In the genomic region with DNA sequence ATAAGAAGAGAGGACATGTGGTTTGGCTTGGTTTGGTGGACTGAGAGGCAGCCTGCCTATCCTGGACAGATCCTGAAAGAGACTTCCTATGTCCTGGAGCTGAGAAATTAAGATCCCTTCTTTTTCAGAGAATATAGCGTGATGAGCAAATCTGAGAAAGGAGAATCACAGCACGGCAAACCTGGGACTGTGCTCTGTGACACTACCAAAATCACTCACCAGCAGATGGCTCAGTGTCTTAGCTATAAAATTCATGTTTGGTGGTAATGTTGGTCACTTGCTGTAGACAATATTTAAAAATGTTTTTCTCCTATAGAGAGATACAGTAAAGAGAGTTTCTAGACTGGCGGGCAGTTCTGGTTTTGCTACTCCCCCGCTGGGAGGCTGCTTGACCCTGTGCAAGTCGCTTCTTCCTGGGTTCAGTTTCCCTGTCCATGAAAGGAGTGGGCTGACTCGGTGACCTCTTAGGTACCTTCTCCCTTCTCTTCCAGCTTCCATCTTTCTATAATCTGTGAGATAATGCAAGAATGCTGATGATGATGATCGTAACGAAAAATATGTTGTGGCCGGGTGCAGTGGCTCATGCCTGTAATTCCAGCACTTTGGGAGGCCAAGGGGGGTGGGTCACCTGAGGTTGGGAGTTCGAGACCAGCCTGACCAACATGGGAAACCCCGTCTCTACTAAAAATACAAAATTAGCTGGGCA, we compare ENCODE assay signal across 30 cellular contexts. TPM values are rescaled to one million over a fixed set of nuclear protein-coding genes. Genes with fewer than 3 reads are reported as not detected.
DNase-seq lines count a peak whose midpoint lies in the region; ATAC-seq, FAIRE-seq and TF ChIP-seq lines count a peak whose summit lies in the region.
"Had no signal": no experiment of that assay in that cellular context is flagged by ENCODE, and none has a peak within 500 bp of the region (broad histone marks: within the 10 kb centered on the region; RNA-seq: fewer than 3 reads in every experiment).

No MANE protein-coding gene starts in this region.

- ATAC-seq in DND-41 (ENCODE audit: insufficient read depth, low read depth), result no peak
- ATAC-seq in CD4-positive, alpha-beta T cell (ENCODE audit: poor library complexity), result no peak
- no peak for ATAC-seq in stimulated activated effector memory CD8-positive, alpha-beta T cell treated with anti-CD3 and anti-CD28 coated beads, Interleukin-12 subunit alpha, Interleukin-12 subunit beta, amount 100 ng/mL, for 72 hours
- no peak for ATAC-seq in GM19467 (IDR thresholded peaks at IDR 0.05; ENCODE audit: unreplicated experiment)

- no peak overlapping the region for H3K4me2 ChIP-seq in DND-41 (ENCODE audit: insufficient read depth, low read length)
- no peak overlapping the region for H3K4me2 ChIP-seq in SK-N-SH

- H3K27ac Mint-ChIP-seq in CD4-positive, alpha-beta T cell, result no peak overlapping the region
- no peak overlapping the region for H3K27ac Mint-ChIP-seq in stimulated activated effector memory CD8-positive, alpha-beta T cell treated with anti-CD3 and anti-CD28 coated beads, Interleukin-12 subunit alpha, Interleukin-12 subunit beta, amount 100 ng/mL, for 72 hours
- H3K27ac Mint-ChIP-seq: activated naive CD8-positive, alpha-beta T cell treated with anti-CD3 and anti-CD28 coated beads, Interleukin-2, amount 10 ng/mL, durations not matched to agents 7 days and 5 days; CD4-positive, alpha-beta memory T cell; memory B cell had no signal

- no peaks in the 10 kb centered on the region for H3K79me2 ChIP-seq in DND-41 (ENCODE audit: insufficient read depth, low read length)
- H3K79me2 ChIP-seq in SK-N-SH (ENCODE audit: insufficient read depth), result no peaks in the 10 kb centered on the region
- H3K79me2 ChIP-seq: hepatocyte had no signal

- CTCF ChIA-PET in SK-N-SH (lab: Yijun Ruan, JAX), result interaction anchor here (1.1 to 3.9 kb wide), 2 partner anchors 10 to 348 kb away, joined by 3 to 16 read pairs; no protein-coding TSS in a partner anchor
- CTCF ChIA-PET in CD4-positive, alpha-beta T cell (lab: Charles Lee), result interaction anchor here (3.1 kb wide), 1 partner anchor 187 kb away, joined by 13 read pairs; no protein-coding TSS in a partner anchor

- H2AFZ ChIP-seq in DND-41 (ENCODE audit: low read depth, low read length) (no peak overlapping the region), SK-N-SH (ENCODE audit: low read depth) (no peak overlapping the region)
- H2AFZ ChIP-seq: hepatocyte had no signal

- peaks cover 26% of the 10 kb centered on the region for H3K4me1 Mint-ChIP-seq in CD4-positive, alpha-beta T cell (ENCODE audit: low read depth)
- peaks cover 10% of the 10 kb centered on the region for H3K4me1 Mint-ChIP-seq in stimulated activated effector memory CD8-positive, alpha-beta T cell treated with anti-CD3 and anti-CD28 coated beads, Interleukin-12 subunit alpha, Interleukin-12 subunit beta, amount 100 ng/mL, for 72 hours

- H3K4me1 ChIP-seq in DND-41 (ENCODE audit: insufficient read depth, low read length) (peaks cover 11% of the 10 kb centered on the region), SK-N-SH (ENCODE audit: control insufficient read depth in 1 of 2, insufficient read depth in 2 of 2, low read depth in 1 of 2, low read length in 1 of 2) (peaks cover 10 to 18% of the 10 kb centered on the region in 2 experiments; a peak in 3 of 4 replicates)

- TF ChIP-seq CTCF in DND-41 (IDR thresholded peaks at IDR 0.05; ENCODE audit: borderline replicate concordance, extremely low read depth, low read length, poor library complexity, severe bottlenecking) (peak; percentile 34), SK-N-SH (IDR thresholded peaks at IDR 0.05) (no peak)
- TF ChIP-seq CTCF in CD4-positive, alpha-beta T cell (IDR thresholded peaks at IDR 0.05), result no peak

- WGBS in SK-N-SH (ENCODE audit: low lambda C conversion rate), result 88% methylated on average over 11 of the region's 11 CpGs

- peak; percentile 46 for FAIRE-seq in GM12892 (lab: Jason Lieb, UNC)
- FAIRE-seq: A204.1, endometrium, frontal cortex, urothelium cell line had no signal

- no peaks in the 10 kb centered on the region for H3K9me2 ChIP-seq in SK-N-SH

- no peak overlapping the region for H3K27ac ChIP-seq in DND-41 (ENCODE audit: low read length)
- H3K27ac ChIP-seq in SK-N-SH (ENCODE audit: low read depth in 2 of 2, low read length in 1 of 2), result no peak overlapping the region
- no peak overlapping the region for H3K27ac ChIP-seq in CD4-positive, alpha-beta T cell (ENCODE audit: low read depth, low read length)
- H3K27ac ChIP-seq: esophagus squamous epithelium, hepatocyte, RWPE1, testis had no signal

- H3K4me3 ChIP-seq in DND-41 (ENCODE audit: low read depth in 1 of 2, low read length in 2 of 2) (no peak overlapping the region), SK-N-SH (ENCODE audit: low read depth in 2 of 2, low read length in 1 of 2) (no peak overlapping the region)
- H3K4me3 ChIP-seq: esophagus squamous epithelium, hepatocyte, testis had no signal

- no peak overlapping the region for H3K4me3 Mint-ChIP-seq in CD4-positive, alpha-beta T cell
- no peak overlapping the region for H3K4me3 Mint-ChIP-seq in stimulated activated effector memory CD8-positive, alpha-beta T cell treated with anti-CD3 and anti-CD28 coated beads, Interleukin-12 subunit alpha, Interleukin-12 subunit beta, amount 100 ng/mL, for 72 hours
- H3K4me3 Mint-ChIP-seq: activated naive CD8-positive, alpha-beta T cell treated with anti-CD3 and anti-CD28 coated beads, Interleukin-2, amount 10 ng/mL, durations not matched to agents 7 days and 5 days; CD4-positive, alpha-beta memory T cell; central memory CD8-positive, alpha-beta T cell; memory B cell had no signal

- DNase-seq in DND-41 (no peak), GM12892 (ENCODE audit: insufficient read length) (no peak), SK-N-SH (no peak), medulla oblongata (ENCODE audit: extremely low spot score) (peak; percentile 31), NCI-H1436 (lab: John Stamatoyannopoulos, UW) (no peak)
- no peak for DNase-seq in CD4-positive, alpha-beta T cell
- no peak for DNase-seq in stimulated activated effector memory CD8-positive, alpha-beta T cell treated with anti-CD3 and anti-CD28 coated beads, Interleukin-12 subunit alpha, Interleukin-12 subunit beta, amount 100 ng/mL, for 72 hours (ENCODE audit: low spot score in 2 of 2)
- DNase-seq: activated effector memory CD4-positive, alpha-beta T cell treated with Interleukin-2 at 50 U/mL for 16 hours; activated naive CD8-positive, alpha-beta T cell treated with anti-CD3 and anti-CD28 coated beads, Interleukin-2, amount 10 ng/mL, durations not matched to agents 7 days and 5 days; activated T-cell treated with anti-CD3 and anti-CD28 coated beads for 4 hours; AML-193; CD4-positive, alpha-beta memory T cell; dermis blood vessel endothelial cell; DMS 273 treated with DMSO at 0.1 percent for 48 hours; esophagus squamous epithelium; IMR-90; NCI-H1092; NCI-H187 treated with DMSO at 0.1 percent for 48 hours; NCI-H69; stimulated activated naive CD4-positive, alpha-beta T cell treated with Interleukin-2 at 50 U/mL for 16 hours; testis had no signal

- peaks cover 37% of the 10 kb centered on the region for H3K27me3 Mint-ChIP-seq in CD4-positive, alpha-beta T cell

- intact Hi-C loops in CD4-positive, alpha-beta T cell (cut with DNase I, micrococcal nuclease), result no loop called here

- TF ChIP-seq RAD21 in SK-N-SH (IDR thresholded peaks at IDR 0.05; ENCODE audit: low read length), result no peak; the same call in 1 of the 2 replicates

- POLR2A ChIA-PET in SK-N-SH (lab: Yijun Ruan, JAX), result no interaction called here
- POLR2A ChIA-PET in CD4-positive, alpha-beta T cell (lab: Charles Lee), result no interaction called here

- H3K9me3 ChIP-seq in DND-41 (ENCODE audit: insufficient read depth, low read length, severe bottlenecking), result no peaks in the 10 kb centered on the region
- no peaks in the 10 kb centered on the region for H3K9me3 ChIP-seq in SK-N-SH
- no peaks in the 10 kb centered on the region for H3K9me3 ChIP-seq in CD4-positive, alpha-beta T cell (ENCODE audit: control insufficient read depth, low read length)
- H3K9me3 ChIP-seq: esophagus squamous epithelium, testis had no signal

- H3K9me3 Mint-ChIP-seq in CD4-positive, alpha-beta T cell, result no peaks in the 10 kb centered on the region
- no peaks in the 10 kb centered on the region for H3K9me3 Mint-ChIP-seq in stimulated activated effector memory CD8-positive, alpha-beta T cell treated with anti-CD3 and anti-CD28 coated beads, Interleukin-12 subunit alpha, Interleukin-12 subunit beta, amount 100 ng/mL, for 72 hours
- H3K9me3 Mint-ChIP-seq: activated naive CD8-positive, alpha-beta T cell treated with anti-CD3 and anti-CD28 coated beads, Interleukin-2, amount 10 ng/mL, durations not matched to agents 7 days and 5 days; CD4-positive, alpha-beta memory T cell; central memory CD8-positive, alpha-beta T cell; memory B cell had no signal

- H3K36me3 Mint-ChIP-seq in CD4-positive, alpha-beta T cell (ENCODE audit: low read depth), result peaks cover 1% of the 10 kb centered on the region
- H3K36me3 Mint-ChIP-seq in stimulated activated effector memory CD8-positive, alpha-beta T cell treated with anti-CD3 and anti-CD28 coated beads, Interleukin-12 subunit alpha, Interleukin-12 subunit beta, amount 100 ng/mL, for 72 hours, result no peaks in the 10 kb centered on the region
- H3K36me3 Mint-ChIP-seq: CD4-positive, alpha-beta memory T cell had no signal

- H3K27me3 ChIP-seq in DND-41 (ENCODE audit: insufficient read depth, low read length, poor library complexity) (peaks cover 83% of the 10 kb centered on the region), SK-N-SH (ENCODE audit: insufficient read depth) (no peaks in the 10 kb centered on the region; the same call in 1 of the 2 replicates)
- peaks cover 30% of the 10 kb centered on the region for H3K27me3 ChIP-seq in CD4-positive, alpha-beta T cell (ENCODE audit: control insufficient read depth, insufficient read depth, low read length)
- H3K27me3 ChIP-seq: hepatocyte, testis had no signal

- TF ChIP-seq EP300 in SK-N-SH (IDR thresholded peaks at IDR 0.05; ENCODE audit: borderline replicate concordance in 1 of 2, low read depth in 1 of 2, low read length in 1 of 2), result no peak

- no peak for TF ChIP-seq POLR2A in GM12892 (IDR thresholded peaks at IDR 0.05; ENCODE audit: low read depth, low read length)

- peaks cover 27% of the 10 kb centered on the region for H4K20me1 ChIP-seq in DND-41 (ENCODE audit: insufficient read depth, low read length)
- H4K20me1 ChIP-seq in SK-N-SH (ENCODE audit: insufficient read depth), result no peaks in the 10 kb centered on the region

- H3K36me3 ChIP-seq in DND-41 (ENCODE audit: insufficient read depth, low read length) (no peaks in the 10 kb centered on the region), SK-N-SH (replicated peaks in 1 of 2; ENCODE audit: control insufficient read depth in 1 of 2, insufficient read depth in 2 of 2, low read length in 1 of 2) (no peaks in the 10 kb centered on the region)
- H3K36me3 ChIP-seq: esophagus squamous epithelium had no signal

- H3F3A ChIP-seq in SK-N-SH (replicated peaks; ENCODE audit: insufficient read depth), result peaks cover 10% of the 10 kb centered on the region

- H3K9ac ChIP-seq in DND-41 (ENCODE audit: low read depth, low read length), result no peak overlapping the region
- no peak overlapping the region for H3K9ac ChIP-seq in SK-N-SH

RNA-seq across cellular contexts. Expression of gene HES1, which starts 7.6 kb away (rescaled TPM):
- 4.3 TPM for polyA plus RNA-seq in GM12892 (2012; ENCODE audit: missing spikeins)
- 152 and 225 TPM in 2 replicates for polyA plus RNA-seq in SK-N-SH (2012; rRNA removed)
- polyA plus RNA-seq in SK-N-SH (2012; cell fraction: cytosol; rRNA removed), result 98.1 and 119 TPM in 2 replicates
- polyA plus RNA-seq in SK-N-SH (2012; cell fraction: nucleus; rRNA removed), result 440 and 504 TPM in 2 replicates
- total RNA-seq in CD4-positive, alpha-beta T cell, result 1 to 10 TPM in 1 of 2 experiments, under 1 TPM in 1; 0.89 to 1.5 TPM
- total RNA-seq: activated naive CD8-positive, alpha-beta T cell treated with anti-CD3 and anti-CD28 coated beads, Interleukin-2, amount 10 ng/mL, durations not matched to agents 7 days and 5 days; CD4-positive, alpha-beta memory T cell had no signal
